ENCODE assay signal across 1 cellular context in the genomic region with DNA sequence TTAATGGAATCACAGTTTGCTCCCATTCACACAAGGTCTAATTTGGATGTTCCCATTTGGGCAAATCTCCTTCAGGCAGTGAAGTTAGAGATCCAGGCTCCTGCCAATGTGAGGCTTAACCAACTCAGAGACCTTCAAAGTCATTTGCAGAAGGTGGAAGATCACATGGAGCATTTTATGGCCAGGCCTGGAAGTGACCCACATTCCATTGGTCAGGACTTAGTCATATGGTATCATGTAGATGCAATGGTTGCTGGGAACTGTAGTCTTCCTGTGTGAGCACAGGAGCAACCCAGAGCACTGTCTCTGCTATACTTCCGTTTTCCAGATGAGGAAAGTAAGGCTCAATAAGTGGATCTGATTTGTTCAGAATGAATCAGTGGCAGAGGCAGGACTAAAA.
A peak's percentile ranks its signal among the peaks of the same experiment; 100 is the strongest.
TF ChIP-seq lines count a peak whose summit lies in the region.

No MANE protein-coding gene starts in this region.

TF ChIP-seq in WTC11, 78 proteins besides CTCF, POLR2A, EP300 and RAD21 (continued from another document):
- TF ChIP-seq, protein P1, sequence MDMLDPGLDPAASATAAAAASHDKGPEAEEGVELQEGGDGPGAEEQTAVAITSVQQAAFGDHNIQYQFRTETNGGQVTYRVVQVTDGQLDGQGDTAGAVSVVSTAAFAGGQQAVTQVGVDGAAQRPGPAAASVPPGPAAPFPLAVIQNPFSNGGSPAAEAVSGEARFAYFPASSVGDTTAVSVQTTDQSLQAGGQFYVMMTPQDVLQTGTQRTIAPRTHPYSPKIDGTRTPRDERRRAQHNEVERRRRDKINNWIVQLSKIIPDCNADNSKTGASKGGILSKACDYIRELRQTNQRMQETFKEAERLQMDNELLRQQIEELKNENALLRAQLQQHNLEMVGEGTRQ (CRISPR knock-in tag; IDR thresholded peaks at IDR 0.05) = peak; percentile 90
- TF ChIP-seq, protein P2, sequence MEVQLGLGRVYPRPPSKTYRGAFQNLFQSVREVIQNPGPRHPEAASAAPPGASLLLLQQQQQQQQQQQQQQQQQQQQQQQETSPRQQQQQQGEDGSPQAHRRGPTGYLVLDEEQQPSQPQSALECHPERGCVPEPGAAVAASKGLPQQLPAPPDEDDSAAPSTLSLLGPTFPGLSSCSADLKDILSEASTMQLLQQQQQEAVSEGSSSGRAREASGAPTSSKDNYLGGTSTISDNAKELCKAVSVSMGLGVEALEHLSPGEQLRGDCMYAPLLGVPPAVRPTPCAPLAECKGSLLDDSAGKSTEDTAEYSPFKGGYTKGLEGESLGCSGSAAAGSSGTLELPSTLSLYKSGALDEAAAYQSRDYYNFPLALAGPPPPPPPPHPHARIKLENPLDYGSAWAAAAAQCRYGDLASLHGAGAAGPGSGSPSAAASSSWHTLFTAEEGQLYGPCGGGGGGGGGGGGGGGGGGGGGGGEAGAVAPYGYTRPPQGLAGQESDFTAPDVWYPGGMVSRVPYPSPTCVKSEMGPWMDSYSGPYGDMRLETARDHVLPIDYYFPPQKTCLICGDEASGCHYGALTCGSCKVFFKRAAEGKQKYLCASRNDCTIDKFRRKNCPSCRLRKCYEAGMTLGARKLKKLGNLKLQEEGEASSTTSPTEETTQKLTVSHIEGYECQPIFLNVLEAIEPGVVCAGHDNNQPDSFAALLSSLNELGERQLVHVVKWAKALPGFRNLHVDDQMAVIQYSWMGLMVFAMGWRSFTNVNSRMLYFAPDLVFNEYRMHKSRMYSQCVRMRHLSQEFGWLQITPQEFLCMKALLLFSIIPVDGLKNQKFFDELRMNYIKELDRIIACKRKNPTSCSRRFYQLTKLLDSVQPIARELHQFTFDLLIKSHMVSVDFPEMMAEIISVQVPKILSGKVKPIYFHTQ (CRISPR knock-in tag; IDR thresholded peaks at IDR 0.05) = no peak
- TF ChIP-seq NR2C2 (CRISPR knock-in tag; IDR thresholded peaks at IDR 0.05) = no peak
- TF ChIP-seq, protein P3, sequence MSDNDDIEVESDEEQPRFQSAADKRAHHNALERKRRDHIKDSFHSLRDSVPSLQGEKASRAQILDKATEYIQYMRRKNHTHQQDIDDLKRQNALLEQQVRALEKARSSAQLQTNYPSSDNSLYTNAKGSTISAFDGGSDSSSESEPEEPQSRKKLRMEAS (CRISPR knock-in tag; IDR thresholded peaks at IDR 0.05) = peak; percentile 92
- TF ChIP-seq ZNF396 (CRISPR knock-in tag; IDR thresholded peaks at IDR 0.05; ENCODE audit: borderline replicate concordance) = no peak
TF ChIP-seq in WTC11: peak in this region for 4.
